In the genomic region with DNA sequence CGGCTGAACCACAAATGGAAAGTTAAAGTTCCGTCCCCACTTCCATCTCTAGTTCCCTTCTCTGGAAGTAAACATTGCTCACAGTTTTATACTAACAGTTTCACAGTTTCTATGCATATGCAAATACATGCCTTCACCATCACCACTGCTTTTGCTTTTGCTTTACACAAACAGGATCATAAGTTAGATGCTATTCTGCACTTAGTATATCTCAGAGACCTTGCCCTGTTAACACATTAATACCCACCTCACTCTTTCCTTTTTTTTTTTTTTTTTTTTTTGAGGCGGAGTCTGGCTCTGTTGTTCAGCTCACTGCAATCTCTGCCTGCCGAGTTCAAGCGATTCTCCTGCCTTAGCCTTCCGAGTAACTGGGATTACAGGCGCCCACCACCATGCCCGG, we compare ENCODE assay signal across 9 cellular contexts. TPM values are rescaled to one million over a fixed set of nuclear protein-coding genes. Genes with fewer than 3 reads are reported as not detected.
DNase-seq lines count a peak whose midpoint lies in the region; ATAC-seq, FAIRE-seq and TF ChIP-seq lines count a peak whose summit lies in the region.
"Had no signal": no experiment of that assay in that cellular context is flagged by ENCODE, and none has a peak within 500 bp of the region (broad histone marks: within the 10 kb centered on the region; RNA-seq: fewer than 3 reads in every experiment).

No MANE protein-coding gene starts in this region.

- FAIRE-seq in small intestine (lab: Jason Lieb, UNC), result no peak
- FAIRE-seq: G401.6 had no signal

- H3K27ac ChIP-seq in right cardiac atrium (ENCODE audit: low read length) (peak overlapping the region; percentile 85), small intestine (ENCODE audit: low read depth in 1 of 2, low read length in 1 of 2) (peak overlapping the region; percentile 96)

- H3K4me3 Mint-ChIP-seq in activated CD4-positive, alpha-beta T cell treated with anti-CD3 and anti-CD28 coated beads, Interleukin-2, amount 10 ng/mL, durations not matched to agents 24 days and 14 days, result peak overlapping the region; percentile 97
- peak overlapping the region; percentile 87 for H3K4me3 Mint-ChIP-seq in WTC11

- peaks cover 19% of the 10 kb centered on the region for H3K36me3 Mint-ChIP-seq in activated CD4-positive, alpha-beta T cell treated with anti-CD3 and anti-CD28 coated beads, Interleukin-2, amount 10 ng/mL, durations not matched to agents 24 days and 14 days (ENCODE audit: low read depth)
- H3K36me3 Mint-ChIP-seq in WTC11, result peaks cover 7% of the 10 kb centered on the region; the same call in 1 of the 2 replicates

- no peak for TF ChIP-seq CTCF in WTC11 (IDR thresholded peaks at IDR 0.05)

- ATAC-seq in HG02981 (IDR thresholded peaks at IDR 0.05; ENCODE audit: unreplicated experiment) (peak; percentile 70), WTC11 (no peak), right cardiac atrium (peak in 1 of 2 donors; percentile 16)

- no peaks in the 10 kb centered on the region for H3K27me3 Mint-ChIP-seq in activated CD4-positive, alpha-beta T cell treated with anti-CD3 and anti-CD28 coated beads, Interleukin-2, amount 10 ng/mL, durations not matched to agents 24 days and 14 days
- no peaks in the 10 kb centered on the region for H3K27me3 Mint-ChIP-seq in WTC11 (ENCODE audit: low read depth)

- peak overlapping the region; percentile 96 for H3K27ac Mint-ChIP-seq in activated CD4-positive, alpha-beta T cell treated with anti-CD3 and anti-CD28 coated beads, Interleukin-2, amount 10 ng/mL, durations not matched to agents 24 days and 14 days
- peak overlapping the region; percentile 37; the same call in 1 of the 2 replicates for H3K27ac Mint-ChIP-seq in WTC11

- no peaks in the 10 kb centered on the region for H3K9me3 Mint-ChIP-seq in activated CD4-positive, alpha-beta T cell treated with anti-CD3 and anti-CD28 coated beads, Interleukin-2, amount 10 ng/mL, durations not matched to agents 24 days and 14 days
- no peaks in the 10 kb centered on the region for H3K9me3 Mint-ChIP-seq in WTC11

- H3K36me3 ChIP-seq in small intestine (ENCODE audit: control insufficient read depth in 2 of 2, insufficient read depth in 2 of 2, low read length in 2 of 2), result peaks cover 0 to 6% of the 10 kb centered on the region in 2 donors

- no peaks in the 10 kb centered on the region for H3K27me3 ChIP-seq in right cardiac atrium (ENCODE audit: control insufficient read depth, insufficient read depth)
- no peaks in the 10 kb centered on the region for H3K27me3 ChIP-seq in small intestine (ENCODE audit: control insufficient read depth in 2 of 2, insufficient read depth in 2 of 2, low read length in 2 of 2)

- intact Hi-C loops in activated CD4-positive, alpha-beta T cell treated with anti-CD3 and anti-CD28 coated beads, Interleukin-2, amount 10 ng/mL, durations not matched to agents 24 days and 14 days (cut with micrococcal nuclease), result loop anchor here (1.0 to 5.0 kb wide), 5 partner anchors 14 to 270 kb away; a partner anchor contains a TSS
- intact Hi-C loops in right cardiac atrium (cut with DNase I), result loop anchor here in 3 of 4 donors (5.0 to 10.0 kb wide), 3 partner anchors 192 to 200 kb away; no protein-coding TSS in a partner anchor

- WGBS in right cardiac atrium, result 3% methylated on average over 8 of the region's 8 CpGs
- WGBS in small intestine, 3 donors, result 1 to 3% (median 2%) methylated on average over 8 of the region's 8 CpGs

- CTCF ChIA-PET in WTC11 (lab: Charles Lee), result interaction anchor here (0.5 to 2.2 kb wide), 5 partner anchors 18 to 241 kb away, joined by 3 to 9 read pairs (median 4); a partner anchor contains a TSS

- H3K4me3 ChIP-seq in right cardiac atrium (ENCODE audit: low read length) (peak overlapping the region; percentile 48), small intestine (ENCODE audit: low read depth in 1 of 2, low read length in 2 of 2) (peak overlapping the region; percentile 76 to 77)

- DNase-seq in activated CD4-positive, alpha-beta T cell treated with anti-CD3 and anti-CD28 coated beads, Interleukin-2, amount 10 ng/mL, durations not matched to agents 24 days and 14 days, result peak; percentile 67
- DNase-seq in activated CD4-positive, alpha-beta T cell treated with anti-CD3 and anti-CD28 coated beads for 1 hour, result no peak
- DNase-seq in WTC11 (ENCODE audit: low spot score), result no peak
- no peak for DNase-seq in right cardiac atrium
- peak; percentile 63 for DNase-seq in small intestine
- DNase-seq in NCI-H1105 (lab: John Stamatoyannopoulos, UW), result no peak
- DNase-seq in anterior cingulate cortex (lab: John Stamatoyannopoulos, UW), result no peak

- peaks cover 2% of the 10 kb centered on the region for H3K4me1 ChIP-seq in right cardiac atrium (ENCODE audit: control insufficient read depth, insufficient read depth, low read length)
- peaks cover 2 to 14% of the 10 kb centered on the region in 2 donors for H3K4me1 ChIP-seq in small intestine (ENCODE audit: control insufficient read depth in 2 of 2, insufficient read depth in 1 of 2, low read depth in 1 of 2, low read length in 1 of 2)

- H3K9me3 ChIP-seq in right cardiac atrium (ENCODE audit: control insufficient read depth, low read length) (no peaks in the 10 kb centered on the region), small intestine (ENCODE audit: control insufficient read depth, low read depth) (no peaks in the 10 kb centered on the region)

- POLR2A ChIA-PET in WTC11 (lab: Charles Lee), result interaction anchor here (0.6 to 1.8 kb wide), 3 partner anchors 49 to 129 kb away, joined by 3 to 23 read pairs (median 3); a partner anchor contains a TSS

- H3K4me1 Mint-ChIP-seq in activated CD4-positive, alpha-beta T cell treated with anti-CD3 and anti-CD28 coated beads, Interleukin-2, amount 10 ng/mL, durations not matched to agents 24 days and 14 days, result peaks cover 47% of the 10 kb centered on the region
- H3K4me1 Mint-ChIP-seq in WTC11, result peaks cover 16% of the 10 kb centered on the region

TF ChIP-seq in WTC11, 78 proteins besides CTCF, POLR2A, EP300 and RAD21 (continues in another document):
- no peak for TF ChIP-seq GTF2I (CRISPR knock-in tag; conservative IDR thresholded peaks at IDR 0.05)
- no peak for TF ChIP-seq CREM (CRISPR knock-in tag; IDR thresholded peaks at IDR 0.05)
- TF ChIP-seq NFYB (CRISPR knock-in tag; conservative IDR thresholded peaks at IDR 0.05; ENCODE audit: low read depth), result no peak
- no peak for TF ChIP-seq PRRX2 (CRISPR knock-in tag; IDR thresholded peaks at IDR 0.05)
- TF ChIP-seq, protein P1, sequence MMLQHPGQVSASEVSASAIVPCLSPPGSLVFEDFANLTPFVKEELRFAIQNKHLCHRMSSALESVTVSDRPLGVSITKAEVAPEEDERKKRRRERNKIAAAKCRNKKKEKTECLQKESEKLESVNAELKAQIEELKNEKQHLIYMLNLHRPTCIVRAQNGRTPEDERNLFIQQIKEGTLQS (CRISPR knock-in tag; conservative IDR thresholded peaks at IDR 0.05), result no peak
- TF ChIP-seq, protein P2, sequence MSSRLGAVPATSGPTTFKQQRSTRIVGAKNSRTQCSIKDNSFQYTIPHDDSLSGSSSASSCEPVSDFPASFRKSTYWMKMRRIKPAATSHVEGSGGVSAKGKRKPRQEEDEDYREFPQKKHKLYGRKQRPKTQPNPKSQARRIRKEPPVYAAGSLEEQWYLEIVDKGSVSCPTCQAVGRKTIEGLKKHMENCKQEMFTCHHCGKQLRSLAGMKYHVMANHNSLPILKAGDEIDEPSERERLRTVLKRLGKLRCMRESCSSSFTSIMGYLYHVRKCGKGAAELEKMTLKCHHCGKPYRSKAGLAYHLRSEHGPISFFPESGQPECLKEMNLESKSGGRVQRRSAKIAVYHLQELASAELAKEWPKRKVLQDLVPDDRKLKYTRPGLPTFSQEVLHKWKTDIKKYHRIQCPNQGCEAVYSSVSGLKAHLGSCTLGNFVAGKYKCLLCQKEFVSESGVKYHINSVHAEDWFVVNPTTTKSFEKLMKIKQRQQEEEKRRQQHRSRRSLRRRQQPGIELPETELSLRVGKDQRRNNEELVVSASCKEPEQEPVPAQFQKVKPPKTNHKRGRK (CRISPR knock-in tag; IDR thresholded peaks at IDR 0.05; ENCODE audit: borderline replicate concordance), result no peak

RNA-seq across cellular contexts. Expression of a gene that starts 0.9 kb away (rescaled TPM):
- 34.6 and 35.8 TPM in 2 replicates for total RNA-seq in activated CD4-positive, alpha-beta T cell treated with anti-CD3 and anti-CD28 coated beads, Interleukin-2, amount 10 ng/mL, durations not matched to agents 24 days and 14 days
- total RNA-seq in WTC11 (2021) (16.0 to 19.4 TPM (median 18.8 TPM) in 3 replicates), right cardiac atrium (10 to 100 TPM in 3 of 4 donors, 1 to 10 TPM in 1; 7.4 to 14.1 (median 13.1) TPM)
- polyA plus RNA-seq in right cardiac atrium (7.9 TPM), small intestine (10 to 100 TPM; 32.9 to 87.4 (median 50.3) TPM)

RNA-seq across cellular contexts. Expression of a gene that starts 23.5 kb away (rescaled TPM):
- total RNA-seq in activated CD4-positive, alpha-beta T cell treated with anti-CD3 and anti-CD28 coated beads, Interleukin-2, amount 10 ng/mL, durations not matched to agents 24 days and 14 days, result 0.09 TPM in 1 of 2 replicates, not detected in the other
- 0.07 to 0.18 TPM (median 0.17 TPM) in 3 replicates for total RNA-seq in WTC11 (2021)
- 1 to 10 TPM in 2 of 4 donors, under 1 TPM in 2; 0.33 to 1.7 (median 0.92) TPM for total RNA-seq in right cardiac atrium
- polyA plus RNA-seq in right cardiac atrium, result 0.68 TPM
- under 1 TPM in 2 of 3 donors, not detected in 1; under 0.01 to 0.07 TPM for polyA plus RNA-seq in small intestine

RNA-seq across cellular contexts. Expression of a gene that starts 42.2 kb away (rescaled TPM):
- total RNA-seq in activated CD4-positive, alpha-beta T cell treated with anti-CD3 and anti-CD28 coated beads, Interleukin-2, amount 10 ng/mL, durations not matched to agents 24 days and 14 days, result 69.8 and 76.9 TPM in 2 replicates
- 33.3 to 40.0 TPM (median 37.3 TPM) in 3 replicates for total RNA-seq in WTC11 (2021)
- 10 to 100 TPM; 17.6 to 21.9 (median 19.5) TPM for total RNA-seq in right cardiac atrium
- polyA plus RNA-seq in right cardiac atrium, result 18.1 TPM
- polyA plus RNA-seq in small intestine, result 10 to 100 TPM; 38.6 to 45.8 (median 45.7) TPM

RNA-seq across cellular contexts. Expression of a gene that starts 42.6 kb away (rescaled TPM):
- total RNA-seq in activated CD4-positive, alpha-beta T cell treated with anti-CD3 and anti-CD28 coated beads, Interleukin-2, amount 10 ng/mL, durations not matched to agents 24 days and 14 days, result 239 and 242 TPM in 2 replicates
- 299 to 324 TPM (median 308 TPM) in 3 replicates for total RNA-seq in WTC11 (2021)
- total RNA-seq in right cardiac atrium, result 10 to 100 TPM; 71.5 to 95.2 (median 90.3) TPM
- polyA plus RNA-seq in right cardiac atrium, result 75.8 TPM
- polyA plus RNA-seq in small intestine, result 100 to 1,000 TPM; 122 to 203 (median 178) TPM

RNA-seq across cellular contexts. Expression of a gene that starts 48.8 kb away (rescaled TPM):
- 29.5 and 30.7 TPM in 2 replicates for total RNA-seq in activated CD4-positive, alpha-beta T cell treated with anti-CD3 and anti-CD28 coated beads, Interleukin-2, amount 10 ng/mL, durations not matched to agents 24 days and 14 days
- total RNA-seq in WTC11 (2021) (28.3 to 34.1 TPM (median 29.7 TPM) in 3 replicates), right cardiac atrium (10 to 100 TPM; 16.2 to 23.7 (median 23.4) TPM)
- polyA plus RNA-seq in right cardiac atrium (21.0 TPM), small intestine (10 to 100 TPM; 37.6 to 55.1 (median 53.7) TPM)

Comparison
In these comparisons a context has a peak if more than half of its experiments do, and no peak if none do; other contexts are left out.
1. DNase-seq: peak in activated CD4-positive, alpha-beta T cell treated with anti-CD3 and anti-CD28 coated beads, Interleukin-2, amount 10 ng/mL, durations not matched to agents 24 days and 14 days (single experiment) and small intestine (single experiment); none in activated CD4-positive, alpha-beta T cell treated with anti-CD3 and anti-CD28 coated beads for 1 hour (single experiment), WTC11 (single experiment), right cardiac atrium (0 of 3), NCI-H1105 (single experiment) and anterior cingulate cortex (0 of 58).